Comparison of ENCODE assay signal across 8 cellular contexts in genomic region chr19:10870955-10871603, GRCh38. TPM values are rescaled to one million over a fixed set of nuclear protein-coding genes. Genes with fewer than 3 reads are reported as not detected.
DNase-seq lines count a peak whose midpoint lies in the region; ATAC-seq and TF ChIP-seq lines count a peak whose summit lies in the region.

Gene CARM1 (plus strand): TSS chr19:10871553. CDS start chr19:10871703, 150 bp downstream.

- H3K9ac ChIP-seq in parathyroid adenoma: no peak within 1 kb of the TSS

- peak within 1 kb of the TSS; percentile 77 for H3K4me2 ChIP-seq in parathyroid adenoma (ENCODE audit: low read length)

- DNase-seq in NCI-H1417 treated with DMSO at 0.1 percent for 48 hours (lab: John Stamatoyannopoulos, UW): peak; percentile 97
- DNase-seq in SW 1271 (lab: John Stamatoyannopoulos, UW): peak; percentile 84 to 91
- peak; percentile 99 for DNase-seq in activated naive CD8-positive, alpha-beta T cell treated with anti-CD3 and anti-CD28 coated beads, Interleukin-2, amount 50 U/mL, for 16 hours (ENCODE audit: low read depth, low spot score)
- peak; percentile 100 for DNase-seq in Right ventricle myocardium inferior (ENCODE audit: missing footprints)
- DNase-seq in tibial artery: peak; percentile 99 to 100

- peak within 1 kb of the TSS; percentile 85 for H2AFZ ChIP-seq in parathyroid adenoma

- intact Hi-C loops in Right ventricle myocardium inferior (cut with DNase I) (loop anchor here (2.0 kb wide), 3 partner anchors 34 to 102 kb away; partner anchors contain the start of genes TIMM29, TMED1 and YIPF2), tibial artery (cut with DNase I; ENCODE audit: low total_unique reads) (loop anchor here (5.0 kb wide), 1 partner anchor 56 kb away; the partner anchor contains the start of genes TIMM29 and YIPF2)

- H3K27me3 ChIP-seq in parathyroid adenoma (ENCODE audit: control insufficient read depth, insufficient read depth, low read length): no peaks in the 10 kb centered on the region
- no peaks in the 10 kb centered on the region for H3K27me3 ChIP-seq in tibial artery

- H3K9me3 ChIP-seq in parathyroid adenoma (ENCODE audit: control insufficient read depth, low read length) (no peaks in the 10 kb centered on the region), tibial artery (no peaks in the 10 kb centered on the region)

- H3K4me3 ChIP-seq in GM12875 (ENCODE audit: low read depth, low read length): peak within 1 kb of the TSS; percentile 58
- peak within 1 kb of the TSS; percentile 65 for H3K4me3 ChIP-seq in parathyroid adenoma (ENCODE audit: low read depth, low read length)
- peak within 1 kb of the TSS; percentile 76 to 93 for H3K4me3 ChIP-seq in tibial artery

- H3K4me1 ChIP-seq in parathyroid adenoma (no peaks in the 10 kb centered on the region), tibial artery (peaks cover 7 to 30% (median 17%) of the 10 kb centered on the region in 4 donors)

- H3K27ac ChIP-seq in parathyroid adenoma (peak within 1 kb of the TSS; percentile 60), tibial artery (peak within 1 kb of the TSS; percentile 86 to 87)

- H3K79me2 ChIP-seq in parathyroid adenoma: peaks cover 12% of the 10 kb centered on the region

- TF ChIP-seq CTCF in GM12875 (IDR thresholded peaks at IDR 0.05; ENCODE audit: borderline replicate concordance, insufficient read depth, low read depth, low read length): peak; percentile 78
- peak; percentile 53 for TF ChIP-seq CTCF in parathyroid adenoma (IDR thresholded peaks at IDR 0.05)
- TF ChIP-seq CTCF in tibial artery (IDR thresholded peaks at IDR 0.05): peak; percentile 56 to 99

- peak; percentile 84 for ATAC-seq in HG02798 (IDR thresholded peaks at IDR 0.05; ENCODE audit: poor library complexity, unreplicated experiment)
- peak; percentile 97 for ATAC-seq in Right ventricle myocardium inferior

- no peaks in the 10 kb centered on the region for H3K36me3 ChIP-seq in parathyroid adenoma (ENCODE audit: control insufficient read depth, insufficient read depth, low read length)
- no peaks in the 10 kb centered on the region for H3K36me3 ChIP-seq in tibial artery

RNA-seq across cellular contexts. Expression of gene CARM1, which starts in this region (rescaled TPM):
- 39.5 TPM for total RNA-seq in Right ventricle myocardium inferior

Comparison
In these comparisons a context has a peak if more than half of its experiments do, and no peak if none do; other contexts are left out.
1. Peak in every context shown above with its lines: DNase-seq, ATAC-seq, H3K4me3 ChIP-seq and H3K27ac ChIP-seq.